Comparison of ENCODE assay signal across 14 cellular contexts in the genomic region with DNA sequence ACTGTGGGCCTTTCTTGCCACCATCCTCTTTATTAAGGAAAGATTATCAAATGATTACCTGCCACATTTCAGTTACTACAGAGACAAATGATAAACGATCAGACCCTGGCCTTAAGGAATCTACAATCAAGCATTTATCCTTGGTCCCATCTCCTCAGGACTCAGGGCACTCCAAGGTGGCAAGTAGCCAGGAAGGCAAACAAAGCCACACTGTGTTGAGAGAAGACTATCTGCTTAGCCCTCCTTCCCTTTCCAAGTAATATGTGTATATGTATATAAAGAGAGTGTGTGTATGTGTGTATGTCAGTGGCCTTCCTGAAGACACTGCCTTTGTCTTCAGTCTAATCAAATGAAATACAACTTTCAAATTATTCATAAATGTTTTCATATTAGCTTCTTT.
"Had no signal": no experiment of that assay in that cellular context is flagged by ENCODE, and none has a peak within 500 bp of the region (broad histone marks: within the 10 kb centered on the region; RNA-seq: fewer than 3 reads in every experiment).

No MANE protein-coding gene starts in this region.

- H3K9me3 Mint-ChIP-seq: activated CD4-positive, alpha-beta T cell treated with anti-CD3 and anti-CD28 coated beads, Interleukin-2, amount 10 ng/mL, durations not matched to agents 24 days and 14 days; activated naive CD4-positive, alpha-beta T cell treated with anti-CD3 and anti-CD28 coated beads for 36 hours; activated T-helper 17 cell treated with anti-CD3 and anti-CD28 coated beads, Interleukin-2, amount 50 U/mL, for 72 hours; stimulated activated naive CD8-positive, alpha-beta T cell treated with anti-CD3 and anti-CD28 coated beads, Interleukin-15, Interleukin-2, amounts not matched to agents 100 ng/mL and 50 ng/mL, for 24 hours; WTC11 had no signal

- H3K36me3 Mint-ChIP-seq: WTC11 had no signal

- H3K27ac ChIP-seq: colonic mucosa, left ventricle myocardium inferior had no signal

- H3K27ac Mint-ChIP-seq: activated CD4-positive, alpha-beta T cell treated with anti-CD3 and anti-CD28 coated beads, Interleukin-2, amount 10 ng/mL, durations not matched to agents 24 days and 14 days; activated naive CD4-positive, alpha-beta T cell treated with anti-CD3 and anti-CD28 coated beads for 36 hours; activated T-helper 17 cell treated with anti-CD3 and anti-CD28 coated beads, Interleukin-2, amount 50 U/mL, for 72 hours; stimulated activated naive CD8-positive, alpha-beta T cell treated with anti-CD3 and anti-CD28 coated beads, Interleukin-15, Interleukin-2, amounts not matched to agents 100 ng/mL and 50 ng/mL, for 24 hours; WTC11 had no signal

- H3K4me1 ChIP-seq: colonic mucosa, left ventricle myocardium inferior had no signal

- FAIRE-seq: endothelial cell of umbilical vein, frontal cortex, kidney had no signal

- H3K4me1 Mint-ChIP-seq: activated CD4-positive, alpha-beta T cell treated with anti-CD3 and anti-CD28 coated beads, Interleukin-2, amount 10 ng/mL, durations not matched to agents 24 days and 14 days; activated T-helper 17 cell treated with anti-CD3 and anti-CD28 coated beads, Interleukin-2, amount 50 U/mL, for 72 hours had no signal

- H3K9me3 ChIP-seq: colonic mucosa, left ventricle myocardium inferior had no signal

- H3K27me3 Mint-ChIP-seq: activated CD4-positive, alpha-beta T cell treated with anti-CD3 and anti-CD28 coated beads, Interleukin-2, amount 10 ng/mL, durations not matched to agents 24 days and 14 days; activated T-helper 17 cell treated with anti-CD3 and anti-CD28 coated beads, Interleukin-2, amount 50 U/mL, for 72 hours; stimulated activated naive CD8-positive, alpha-beta T cell treated with anti-CD3 and anti-CD28 coated beads, Interleukin-15, Interleukin-2, amounts not matched to agents 100 ng/mL and 50 ng/mL, for 24 hours had no signal

- H3K4me3 ChIP-seq: colonic mucosa, left ventricle myocardium inferior had no signal

- H3K27me3 ChIP-seq: colonic mucosa had no signal

- H3K4me3 Mint-ChIP-seq: activated CD4-positive, alpha-beta T cell treated with anti-CD3 and anti-CD28 coated beads, Interleukin-2, amount 10 ng/mL, durations not matched to agents 24 days and 14 days; activated naive CD4-positive, alpha-beta T cell treated with anti-CD3 and anti-CD28 coated beads for 36 hours; activated T-helper 17 cell treated with anti-CD3 and anti-CD28 coated beads, Interleukin-2, amount 50 U/mL, for 72 hours; stimulated activated naive CD8-positive, alpha-beta T cell treated with anti-CD3 and anti-CD28 coated beads, Interleukin-15, Interleukin-2, amounts not matched to agents 100 ng/mL and 50 ng/mL, for 24 hours; WTC11 had no signal

- DNase-seq: activated CD4-positive, alpha-beta T cell treated with anti-CD3 and anti-CD28 coated beads, Interleukin-2, amount 10 ng/mL, durations not matched to agents 24 days and 14 days; activated CD8-positive, alpha-beta memory T cell treated with anti-CD3 and anti-CD28 coated beads for 24 hours; activated naive CD4-positive, alpha-beta T cell treated with anti-CD3 and anti-CD28 coated beads for 36 hours; colonic mucosa; effector CD4-positive, alpha-beta T cell; kidney; left ventricle myocardium inferior; stimulated activated CD4-positive, alpha-beta T cell treated with anti-CD3 and anti-CD28 coated beads, Interleukin-15, amount 100 ng/mL, for 24 hours; stimulated activated CD4-positive, alpha-beta T cell treated with anti-CD3 and anti-CD28 coated beads, Interleukin-4, amount 100 ng/mL, for 24 hours had no signal

- ATAC-seq: activated T-helper 17 cell treated with anti-CD3 and anti-CD28 coated beads, Interleukin-2, amount 50 U/mL, for 72 hours; WTC11 had no signal

- H3K36me3 ChIP-seq: colonic mucosa, left ventricle myocardium inferior had no signal
